Comparison of ENCODE assay signal across 19 cellular contexts in genomic region chr20:49411221-49411925, GRCh38.
"Had no signal": no experiment of that assay in that cellular context is flagged by ENCODE, and none has a peak within 500 bp of the region (broad histone marks: within the 10 kb centered on the region; RNA-seq: fewer than 3 reads in every experiment).

No MANE protein-coding gene starts in this region.

- H3K9ac ChIP-seq: parathyroid adenoma had no signal

- H3K9me3 ChIP-seq: mucosa of descending colon, neutrophil had no signal

- H3K79me2 ChIP-seq: hepatocyte, parathyroid adenoma had no signal

- H3K36me3 ChIP-seq: brain microvascular endothelial cell, neutrophil had no signal

- H3K9me3 Mint-ChIP-seq: activated CD4-positive, alpha-beta memory T cell treated with anti-CD3 and anti-CD28 coated beads, Interleukin-2, amount 10 ng/mL, durations not matched to agents 7 days and 5 days; activated naive CD4-positive, alpha-beta T cell treated with anti-CD3 and anti-CD28 coated beads, Interleukin-2, amount 10 ng/mL, durations not matched to agents 7 days and 5 days; activated T-cell treated with anti-CD3 and anti-CD28 coated beads, Interleukin-2, amount 50 U/mL, for 24 hours; activated T-helper 2 cell treated with anti-CD3 and anti-CD28 coated beads, Interferon-gamma antibody, Interleukin-2, Interleukin-4, amounts not matched to agents 10 μg/mL and 5 μg/mL and 100 μg/mL, durations not matched to agents 14 hours and 24 hours and 36 hours; naive thymus-derived CD8-positive, alpha-beta T cell had no signal

- H2AFZ ChIP-seq: hepatocyte, parathyroid adenoma had no signal

- ATAC-seq: mucosa of descending colon; naive thymus-derived CD8-positive, alpha-beta T cell had no signal

- H3K27ac Mint-ChIP-seq: activated CD4-positive, alpha-beta memory T cell treated with anti-CD3 and anti-CD28 coated beads, Interleukin-2, amount 10 ng/mL, durations not matched to agents 7 days and 5 days; activated naive CD4-positive, alpha-beta T cell treated with anti-CD3 and anti-CD28 coated beads, Interleukin-2, amount 10 ng/mL, durations not matched to agents 7 days and 5 days; activated T-cell treated with anti-CD3 and anti-CD28 coated beads, Interleukin-2, amount 50 U/mL, for 24 hours; activated T-helper 2 cell treated with anti-CD3 and anti-CD28 coated beads, Interferon-gamma antibody, Interleukin-2, Interleukin-4, amounts not matched to agents 10 μg/mL and 5 μg/mL and 100 μg/mL, durations not matched to agents 14 hours and 24 hours and 36 hours; naive thymus-derived CD8-positive, alpha-beta T cell had no signal

- H3K27ac ChIP-seq: brain microvascular endothelial cell, hepatocyte, neutrophil, parathyroid adenoma had no signal

- H3K4me1 ChIP-seq: parathyroid adenoma had no signal

- H3K4me3 ChIP-seq: hepatocyte, mucosa of descending colon had no signal

- H3K4me3 Mint-ChIP-seq: activated CD4-positive, alpha-beta memory T cell treated with anti-CD3 and anti-CD28 coated beads, Interleukin-2, amount 10 ng/mL, durations not matched to agents 7 days and 5 days; activated naive CD4-positive, alpha-beta T cell treated with anti-CD3 and anti-CD28 coated beads, Interleukin-2, amount 10 ng/mL, durations not matched to agents 7 days and 5 days; activated T-cell treated with anti-CD3 and anti-CD28 coated beads, Interleukin-2, amount 50 U/mL, for 24 hours; naive thymus-derived CD8-positive, alpha-beta T cell had no signal

- H3K4me2 ChIP-seq: hepatocyte had no signal

- H3K4me1 Mint-ChIP-seq: activated CD4-positive, alpha-beta memory T cell treated with anti-CD3 and anti-CD28 coated beads, Interleukin-2, amount 10 ng/mL, durations not matched to agents 7 days and 5 days; activated naive CD4-positive, alpha-beta T cell treated with anti-CD3 and anti-CD28 coated beads, Interleukin-2, amount 10 ng/mL, durations not matched to agents 7 days and 5 days had no signal

- DNase-seq: activated CD4-positive, alpha-beta memory T cell treated with anti-CD3 and anti-CD28 coated beads, Interleukin-2, amount 10 ng/mL, durations not matched to agents 7 days and 5 days; activated CD4-positive, alpha-beta T cell treated with anti-CD3 and anti-CD28 coated beads for 48 hours; activated CD4-positive, CD25-positive, alpha-beta regulatory T cell; activated naive CD4-positive, alpha-beta T cell treated with anti-CD3 and anti-CD28 coated beads, Interleukin-2, amount 10 ng/mL, durations not matched to agents 7 days and 5 days; activated T-cell treated with anti-CD3 and anti-CD28 coated beads, Interleukin-2, amount 50 U/mL, for 24 hours; brain microvascular endothelial cell; central memory CD4-positive, alpha-beta T cell; cortex of kidney; mesenchymal stem cell; mucosa of descending colon; naive thymus-derived CD8-positive, alpha-beta T cell; stimulated activated CD4-positive, alpha-beta T cell treated with anti-CD3 and anti-CD28 coated beads, Interleukin-12 subunit alpha, Interleukin-12 subunit beta, amount 100 ng/mL, for 4 hours; stimulated activated CD4-positive, alpha-beta T cell treated with anti-CD3 and anti-CD28 coated beads, Interleukin-1b, Interleukin-23, amount 100 ng/mL, for 48 hours; stimulated activated CD8-positive, alpha-beta memory T cell treated with anti-CD3 and anti-CD28 coated beads, Interleukin-4, amount 100 ng/mL, for 48 hours; stimulated activated naive CD4-positive, alpha-beta T cell had no signal

- H3K36me3 Mint-ChIP-seq: activated naive CD4-positive, alpha-beta T cell treated with anti-CD3 and anti-CD28 coated beads, Interleukin-2, amount 10 ng/mL, durations not matched to agents 7 days and 5 days; naive thymus-derived CD8-positive, alpha-beta T cell had no signal

- H3K27me3 ChIP-seq: hepatocyte had no signal
